Comparison of ENCODE assay signal across 11 cellular contexts in the genomic region with DNA sequence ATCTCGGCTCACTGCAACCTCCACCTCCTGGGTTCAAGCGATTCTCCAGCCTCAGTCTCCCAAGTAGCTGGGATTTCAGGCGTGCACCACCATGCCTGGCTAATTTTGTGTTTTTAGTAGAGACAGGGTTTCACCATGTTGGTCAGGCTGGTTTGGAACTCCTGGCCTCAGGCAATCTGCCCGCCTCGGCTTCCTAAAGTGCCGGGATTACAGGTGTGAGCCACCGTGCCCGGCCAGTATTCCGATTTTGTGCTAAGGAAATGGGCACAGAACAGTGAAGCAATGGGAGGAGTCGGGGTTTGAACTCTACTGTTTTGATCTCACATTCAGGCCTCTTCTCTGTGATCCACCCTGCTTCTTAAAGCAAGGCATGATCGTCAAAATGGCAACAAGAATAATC. TPM values are rescaled to one million over a fixed set of nuclear protein-coding genes. Genes with fewer than 3 reads are reported as not detected.
DNase-seq lines count a peak whose midpoint lies in the region; ATAC-seq and TF ChIP-seq lines count a peak whose summit lies in the region.
"Not testable (repeated sequence)": the region's sequence is repeated elsewhere in the genome, so short reads cannot be mapped to it uniquely, and the experiment has no call there.
"Had no signal": no experiment of that assay in that cellular context is flagged by ENCODE, and none has a peak within 500 bp of the region (broad histone marks: within the 10 kb centered on the region; RNA-seq: fewer than 3 reads in every experiment).

No MANE protein-coding gene starts in this region.

- H3K4me2 ChIP-seq in hepatocyte = peak overlapping the region; percentile 20

- H3K79me2 ChIP-seq in hepatocyte = peaks cover 14% of the 10 kb centered on the region

- not testable (repeated sequence) for TF ChIP-seq POLR2A in gastrocnemius medialis (IDR thresholded peaks at IDR 0.05)

- in situ Hi-C loops in gastrocnemius medialis (cut with MboI; ENCODE audit: low sequenced_read_pairs in 4 of 4) = not testable (repeated sequence)

- not testable (repeated sequence) for H3K4me3 Mint-ChIP-seq in neural crest cell

- not testable (repeated sequence) for TF ChIP-seq CTCF in HEK293 (tag by site-specific recombination; IDR thresholded peaks at IDR 0.05); hepatocyte (IDR thresholded peaks at IDR 0.05; ENCODE audit: poor library complexity); neural crest cell (conservative IDR thresholded peaks at IDR 0.05); gastrocnemius medialis (IDR thresholded peaks at IDR 0.05 in 4 of 5, conservative IDR thresholded peaks at IDR 0.05 in 1 of 5); upper lobe of right lung (IDR thresholded peaks at IDR 0.05)

- H3K27ac Mint-ChIP-seq in neural crest cell (ENCODE audit: unreplicated experiment) = peak overlapping the region; percentile 71

- H3K4me1 Mint-ChIP-seq in neural crest cell = peaks cover 24% of the 10 kb centered on the region

- not testable (repeated sequence) for H4K20me1 ChIP-seq in hepatocyte (ENCODE audit: insufficient read depth, poor library complexity, severe bottlenecking)

- not testable (repeated sequence) for H3K9me3 ChIP-seq in HEK293 (ENCODE audit: control insufficient read depth, insufficient read depth, low read depth, low read length); esophagus (ENCODE audit: control insufficient read depth in 2 of 2, insufficient read depth in 1 of 2, low read depth in 1 of 2, low read length in 1 of 2); hepatocyte (ENCODE audit: low read depth); gastrocnemius medialis; upper lobe of right lung

- CTCF ChIA-PET in HEK293 (lab: Yijun Ruan, JAX) = interaction anchor here (0.6 to 5.7 kb wide), 3 partner anchors 18 to 37 kb away, joined by 3 to 34 read pairs (median 4); no protein-coding TSS in a partner anchor

- H3K9me2 ChIP-seq in hepatocyte (replicated peaks; ENCODE audit: insufficient read depth) = not testable (repeated sequence)

- not testable (repeated sequence) for H3K27me3 Mint-ChIP-seq in neural crest cell (ENCODE audit: low read depth)

- peaks cover 33% of the 10 kb centered on the region for H3K4me1 ChIP-seq in HEK293 (ENCODE audit: control insufficient read depth, insufficient read depth, low read length)
- H3K4me1 ChIP-seq in esophagus (ENCODE audit: control insufficient read depth in 2 of 2, insufficient read depth in 2 of 2, low read length in 1 of 2) = not testable (repeated sequence)
- H3K4me1 ChIP-seq in hepatocyte (ENCODE audit: insufficient read depth) = peaks cover 64% of the 10 kb centered on the region
- peaks cover 90 to 94% of the 10 kb centered on the region in 2 donors for H3K4me1 ChIP-seq in gastrocnemius medialis
- H3K4me1 ChIP-seq in upper lobe of right lung = peaks cover 30% of the 10 kb centered on the region

- DNase-seq in Right ventricle myocardium inferior (ENCODE audit: missing footprints) = peak; percentile 62
- DNase-seq in hepatocyte (ENCODE audit: low spot score); neural crest cell (ENCODE audit: low read depth, low spot score); gastrocnemius medialis; upper lobe of right lung: not testable (repeated sequence)

- WGBS in esophagus, 2 donors = 70 to 79% methylated on average over 11 of the region's 11 CpGs
- 85% methylated on average over 11 of the region's 11 CpGs for WGBS in hepatocyte (ENCODE audit: low lambda C conversion rate, missing lambda C conversion rate)

- not testable (repeated sequence) for H3K36me3 ChIP-seq in HEK293 (ENCODE audit: control insufficient read depth in 2 of 2, insufficient read depth in 1 of 2, low read length in 2 of 2); esophagus (ENCODE audit: control insufficient read depth in 2 of 2, insufficient read depth in 2 of 2, low read length in 1 of 2); hepatocyte (replicated peaks; ENCODE audit: insufficient read depth, low read depth); upper lobe of right lung
- H3K36me3 ChIP-seq in gastrocnemius medialis = peaks cover 0 to 17% of the 10 kb centered on the region in 2 donors

- intact Hi-C loops in Right ventricle myocardium inferior (cut with DNase I) = loop anchor here (2.0 to 5.0 kb wide), 2 partner anchors 20 to 37 kb away; partner anchors contain the start of gene SMTNL2
- intact Hi-C loops in gastrocnemius medialis (cut with DNase I; ENCODE audit: low total_unique reads); upper lobe of right lung (cut with DNase I): not testable (repeated sequence)

- ATAC-seq in Right ventricle myocardium inferior, gastrocnemius medialis, upper lobe of right lung: not testable (repeated sequence)

- not testable (repeated sequence) for H3K36me3 Mint-ChIP-seq in neural crest cell (ENCODE audit: low read depth)

- H3K27ac ChIP-seq in HEK293 (ENCODE audit: extremely low read depth, low read depth, low read length) = peak overlapping the region; percentile 30; the same call in 1 of the 2 replicates
- H3K27ac ChIP-seq in esophagus (ENCODE audit: low read depth in 2 of 2, low read length in 1 of 2) = peak overlapping the region; percentile 34
- peak overlapping the region; percentile 74 for H3K27ac ChIP-seq in hepatocyte
- H3K27ac ChIP-seq in gastrocnemius medialis = peak overlapping the region; percentile 86 to 100 (median 94)
- peak overlapping the region; percentile 36 for H3K27ac ChIP-seq in upper lobe of right lung

- H3K4me3 ChIP-seq in HEK293 (ENCODE audit: low read depth, low read length); esophagus (ENCODE audit: low read depth in 1 of 2, low read length in 2 of 2); hepatocyte; gastrocnemius medialis; upper lobe of right lung: not testable (repeated sequence)

- POLR2A ChIA-PET in HEK293 (lab: Yijun Ruan, JAX) = interaction anchor here (0.7 kb wide), 1 partner anchor 33 kb away, joined by 5 read pairs; no protein-coding TSS in a partner anchor

- not testable (repeated sequence) for H2AFZ ChIP-seq in hepatocyte

- H3K9me3 Mint-ChIP-seq in neural crest cell = not testable (repeated sequence)

- H3K27me3 ChIP-seq in esophagus (ENCODE audit: control insufficient read depth in 1 of 2, insufficient read depth in 2 of 2, low read length in 2 of 2); hepatocyte; gastrocnemius medialis; upper lobe of right lung: not testable (repeated sequence)

TF ChIP-seq in HEK293, 187 proteins besides CTCF, POLR2A, EP300 and RAD21:
- TF ChIP-seq, protein P1, sequence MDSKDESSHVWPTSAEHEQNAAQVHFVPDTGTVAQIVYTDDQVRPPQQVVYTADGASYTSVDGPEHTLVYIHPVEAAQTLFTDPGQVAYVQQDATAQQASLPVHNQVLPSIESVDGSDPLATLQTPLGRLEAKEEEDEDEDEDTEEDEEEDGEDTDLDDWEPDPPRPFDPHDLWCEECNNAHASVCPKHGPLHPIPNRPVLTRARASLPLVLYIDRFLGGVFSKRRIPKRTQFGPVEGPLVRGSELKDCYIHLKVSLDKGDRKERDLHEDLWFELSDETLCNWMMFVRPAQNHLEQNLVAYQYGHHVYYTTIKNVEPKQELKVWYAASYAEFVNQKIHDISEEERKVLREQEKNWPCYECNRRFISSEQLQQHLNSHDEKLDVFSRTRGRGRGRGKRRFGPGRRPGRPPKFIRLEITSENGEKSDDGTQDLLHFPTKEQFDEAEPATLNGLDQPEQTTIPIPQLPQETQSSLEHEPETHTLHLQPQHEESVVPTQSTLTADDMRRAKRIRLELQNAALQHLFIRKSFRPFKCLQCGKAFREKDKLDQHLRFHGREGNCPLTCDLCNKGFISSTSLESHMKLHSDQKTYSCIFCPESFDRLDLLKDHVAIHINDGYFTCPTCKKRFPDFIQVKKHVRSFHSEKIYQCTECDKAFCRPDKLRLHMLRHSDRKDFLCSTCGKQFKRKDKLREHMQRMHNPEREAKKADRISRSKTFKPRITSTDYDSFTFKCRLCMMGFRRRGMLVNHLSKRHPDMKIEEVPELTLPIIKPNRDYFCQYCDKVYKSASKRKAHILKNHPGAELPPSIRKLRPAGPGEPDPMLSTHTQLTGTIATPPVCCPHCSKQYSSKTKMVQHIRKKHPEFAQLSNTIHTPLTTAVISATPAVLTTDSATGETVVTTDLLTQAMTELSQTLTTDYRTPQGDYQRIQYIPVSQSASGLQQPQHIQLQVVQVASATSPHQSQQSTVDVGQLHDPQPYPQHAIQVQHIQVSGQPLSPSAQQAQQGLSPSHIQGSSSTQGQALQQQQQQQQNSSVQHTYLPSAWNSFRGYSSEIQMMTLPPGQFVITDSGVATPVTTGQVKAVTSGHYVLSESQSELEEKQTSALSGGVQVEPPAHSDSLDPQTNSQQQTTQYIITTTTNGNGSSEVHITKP (tag by site-specific recombination; IDR thresholded peaks at IDR 0.05) = peak; percentile 74; the same call in 1 of the 2 replicates

RNA-seq across cellular contexts. Expression of gene SMTNL2, which starts 20.4 kb away (rescaled TPM):
- 1 to 10 TPM in 1 of 2 donors, under 1 TPM in 1; 0.53 to 1.4 TPM for polyA plus RNA-seq in esophagus
- total RNA-seq in Right ventricle myocardium inferior = 48.6 TPM
- 41.5 and 56.8 TPM in 2 replicates for total RNA-seq in hepatocyte
- 106 TPM in 2 replicates for polyA plus RNA-seq in hepatocyte
- total RNA-seq in neural crest cell = 1.1 and 1.4 TPM in 2 replicates
- 100 to 1,000 TPM; 110 to 588 (median 420) TPM for total RNA-seq in gastrocnemius medialis
- 2.7 TPM for total RNA-seq in upper lobe of right lung
- total RNA-seq: CD4-positive, alpha-beta memory T cell; Daoy had no signal
- polyA plus RNA-seq: CD4-positive, alpha-beta memory T cell; IgD-negative memory B cell had no signal

RNA-seq across cellular contexts. Expression of gene ALOX15, which starts 36.7 kb away (rescaled TPM):
- polyA plus RNA-seq in esophagus = under 1 TPM; 0.04 to 0.22 TPM
- total RNA-seq in Right ventricle myocardium inferior = 0.19 TPM
- 1.9 and 2.1 TPM in 2 replicates for total RNA-seq in hepatocyte
- polyA plus RNA-seq in hepatocyte = 5.5 and 7.5 TPM in 2 replicates
- total RNA-seq in neural crest cell = 0.33 and 0.41 TPM in 2 replicates
- total RNA-seq in gastrocnemius medialis = not detected
- 1.7 TPM for total RNA-seq in upper lobe of right lung
- total RNA-seq: Daoy had no signal
- polyA plus RNA-seq: AG04450; CD4-positive, alpha-beta memory T cell had no signal

RNA-seq across cellular contexts. Expression of gene GGT6, which starts 44.4 kb away (rescaled TPM):
- polyA plus RNA-seq in esophagus = 10 to 100 TPM; 49.5 to 72.3 TPM
- 0.14 TPM for total RNA-seq in Right ventricle myocardium inferior
- total RNA-seq in hepatocyte = 0.32 TPM in 1 of 2 replicates, not detected in the other
- polyA plus RNA-seq in hepatocyte = not detected in 2 replicates
- not detected in 2 replicates for total RNA-seq in neural crest cell
- total RNA-seq in gastrocnemius medialis = under 1 TPM in 1 of 4 donors, not detected in 3; 0.63 TPM
- total RNA-seq in upper lobe of right lung = 5.6 TPM
- total RNA-seq: CD4-positive, alpha-beta memory T cell; Daoy had no signal
- polyA plus RNA-seq: AG04450; CD4-positive, alpha-beta memory T cell; IgD-negative memory B cell had no signal

RNA-seq across cellular contexts. Expression of gene MYBBP1A, which starts 49.6 kb away (rescaled TPM):
- 10 to 100 TPM; 32.6 to 44.8 TPM for polyA plus RNA-seq in esophagus
- total RNA-seq in Right ventricle myocardium inferior = 19.2 TPM
- 17.9 and 23.7 TPM in 2 replicates for total RNA-seq in hepatocyte
- 44.1 and 46.5 TPM in 2 replicates for polyA plus RNA-seq in hepatocyte
- total RNA-seq in neural crest cell = 67.0 and 69.3 TPM in 2 replicates
- 10 to 100 TPM; 42.5 to 60.2 (median 48.9) TPM for total RNA-seq in gastrocnemius medialis
- 46.7 TPM for total RNA-seq in upper lobe of right lung

Comparison
In these comparisons a context has a peak if more than half of its experiments do, and no peak if none do; other contexts are left out.
1. H3K27ac ChIP-seq: peak in every context shown above with its lines; median percentile 94 in gastrocnemius medialis; 74 in hepatocyte; 36 in upper lobe of right lung; 34 in esophagus; 30 in HEK293.
2. RNA of gene SMTNL2, which starts 20.4 kb away (total RNA-seq): 110 to 588 TPM in gastrocnemius medialis, 48.6 TPM in Right ventricle myocardium inferior (single experiment) and 41.5 to 56.8 TPM in hepatocyte; 2.7 TPM in upper lobe of right lung (single experiment) and 1.1 to 1.4 TPM in neural crest cell; every median in the first group is over 10 times any median in the second.